In genomic region chr1:14778882-14779594, GRCh38 we compare ENCODE assay signal across 8 cellular contexts.
A peak's percentile ranks its signal among the peaks of the same experiment; 100 is the strongest.
DNase-seq lines count a peak whose midpoint lies in the region; ATAC-seq and TF ChIP-seq lines count a peak whose summit lies in the region.

No MANE protein-coding gene starts in this region.

- H3K9me3 ChIP-seq in cardiac muscle cell (ENCODE audit: low read depth) (no peaks in the 10 kb centered on the region), body of pancreas (no peaks in the 10 kb centered on the region), lung (ENCODE audit: control insufficient read depth in 2 of 2, insufficient read depth in 1 of 2, low read length in 1 of 2) (no peaks in the 10 kb centered on the region), upper lobe of right lung (no peaks in the 10 kb centered on the region)

- no peak for TF ChIP-seq POLR2A in body of pancreas (IDR thresholded peaks at IDR 0.05)

- TF ChIP-seq CTCF in cardiac muscle cell (IDR thresholded peaks at IDR 0.05; ENCODE audit: low read depth, low read length) (peak; percentile 78), body of pancreas (IDR thresholded peaks at IDR 0.05) (peak; percentile 59 to 74 (median 68)), lung (IDR thresholded peaks at IDR 0.05; ENCODE audit: control extremely low read depth, extremely low read depth) (peak; percentile 15), upper lobe of right lung (IDR thresholded peaks at IDR 0.05) (peak; percentile 82)

- H3K36me3 ChIP-seq in cardiac muscle cell (no peaks in the 10 kb centered on the region), body of pancreas (replicated peaks in 1 of 2; ENCODE audit: insufficient read depth in 1 of 2, low read depth in 2 of 2) (no peaks in the 10 kb centered on the region), lung (ENCODE audit: control insufficient read depth in 2 of 2, insufficient read depth in 2 of 2, low read length in 2 of 2) (no peaks in the 10 kb centered on the region), upper lobe of right lung (no peaks in the 10 kb centered on the region)

- H3K4me3 ChIP-seq in cardiac muscle cell (no peak overlapping the region), body of pancreas (no peak overlapping the region), lung (no peak overlapping the region), upper lobe of right lung (no peak overlapping the region)

- H3K27me3 ChIP-seq in cardiac muscle cell: no peaks in the 10 kb centered on the region
- no peaks in the 10 kb centered on the region for H3K27me3 ChIP-seq in body of pancreas
- no peaks in the 10 kb centered on the region for H3K27me3 ChIP-seq in lung (ENCODE audit: control insufficient read depth, insufficient read depth)
- H3K27me3 ChIP-seq in upper lobe of right lung: no peaks in the 10 kb centered on the region

- H3K4me1 ChIP-seq in cardiac muscle cell (ENCODE audit: low read depth): peaks cover 16% of the 10 kb centered on the region
- H3K4me1 ChIP-seq in body of pancreas: peaks cover 8% of the 10 kb centered on the region
- H3K4me1 ChIP-seq in lung (ENCODE audit: control insufficient read depth in 2 of 2, insufficient read depth in 2 of 2, low read length in 2 of 2): peaks cover 0 to 1% of the 10 kb centered on the region in 2 donors
- H3K4me1 ChIP-seq in upper lobe of right lung: no peaks in the 10 kb centered on the region

- ATAC-seq in body of pancreas: peak; percentile 59
- ATAC-seq in lung (ENCODE audit: insufficient read depth, low FRiP score): no peak
- ATAC-seq in upper lobe of right lung: peak; percentile 78
- ATAC-seq in HG03565 (IDR thresholded peaks at IDR 0.05; ENCODE audit: unreplicated experiment): no peak

- DNase-seq in cardiac muscle cell (ENCODE audit: low read depth in 1 of 2, low spot score in 1 of 2) (peak; percentile 34 to 56), cardiac septum (ENCODE audit: low spot score) (no peak), NCI-H69 (lab: John Stamatoyannopoulos, UW) (peak; percentile 38), body of pancreas (peak; percentile 47 to 67 (median 60)), lung (ENCODE audit: low spot score) (peak; percentile 41), upper lobe of right lung (peak; percentile 69)
- DNase-seq in effector CD8-positive, alpha-beta T cell (lab: John Stamatoyannopoulos, UW): no peak

- peak overlapping the region; percentile 43 for H3K27ac ChIP-seq in cardiac muscle cell
- peak overlapping the region in 2 of 4 donors; percentile 0 to 45 for H3K27ac ChIP-seq in body of pancreas
- H3K27ac ChIP-seq in lung (ENCODE audit: low read depth in 1 of 2, low read length in 1 of 2): no peak overlapping the region
- H3K27ac ChIP-seq in upper lobe of right lung: no peak overlapping the region

- intact Hi-C loops in cardiac septum (cut with DNase I): loop anchor here (2.0 to 5.0 kb wide), 2 partner anchors 248 to 268 kb away; no protein-coding TSS in a partner anchor
- intact Hi-C loops in body of pancreas (cut with DNase I): no loop called here
- intact Hi-C loops in upper lobe of right lung (cut with DNase I): no loop called here

- WGBS in body of pancreas, 2 donors: 41 to 49% methylated on average over 8 to 10 of the region's 10 CpGs
- WGBS in lung, 2 donors: 67 to 69% methylated on average over 10 of the region's 10 CpGs

Comparison
In these comparisons a context has a peak if more than half of its experiments do, and no peak if none do; other contexts are left out.
1. DNase-seq: peak in cardiac muscle cell (2 of 2), NCI-H69 (single experiment), body of pancreas (4 of 4), lung (single experiment) and upper lobe of right lung (single experiment); none in cardiac septum (single experiment) and effector CD8-positive, alpha-beta T cell (single experiment).
2. CTCF ChIP-seq: peak in every context shown above with its lines; median percentile 82 in upper lobe of right lung; 78 in cardiac muscle cell; 68 in body of pancreas; 15 in lung.
3. ATAC-seq: peak in body of pancreas (single experiment) and upper lobe of right lung (single experiment); none in lung (single experiment) and HG03565 (single experiment).